33 cellular contexts compared by ENCODE assay signal in the genomic region with DNA sequence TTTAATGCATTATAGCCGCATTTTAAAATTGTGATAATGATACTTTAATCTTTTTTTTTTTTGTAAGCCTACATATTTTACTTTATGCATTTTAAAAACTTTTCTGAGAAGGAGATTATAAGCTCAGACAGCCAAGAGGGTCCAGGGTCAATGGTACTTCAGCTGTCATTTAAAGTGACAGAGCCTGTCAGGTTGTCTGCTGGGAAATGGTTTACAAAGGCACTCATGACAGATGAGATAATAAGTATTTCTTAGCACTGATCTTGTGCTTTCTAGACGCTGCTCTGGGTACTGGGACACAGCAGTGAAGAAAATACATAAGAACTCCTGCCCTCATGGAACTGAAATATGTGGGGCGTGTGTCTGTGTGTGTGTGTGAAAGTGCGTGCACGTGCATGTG. TPM values are rescaled to one million over a fixed set of nuclear protein-coding genes. Genes with fewer than 3 reads are reported as not detected.
"Had no signal": no experiment of that assay in that cellular context is flagged by ENCODE, and none has a peak within 500 bp of the region (broad histone marks: within the 10 kb centered on the region; RNA-seq: fewer than 3 reads in every experiment).

No MANE protein-coding gene starts in this region.

- FAIRE-seq: astrocyte, TTC549 had no signal

- H3K27me3 ChIP-seq: adrenal gland, body of pancreas, brain microvascular endothelial cell, breast epithelium had no signal

- H3K36me3 ChIP-seq: adrenal gland, brain microvascular endothelial cell, breast epithelium had no signal

- H3K9me3 ChIP-seq: adrenal gland, body of pancreas, breast epithelium had no signal

- H3K27ac ChIP-seq: adrenal gland, body of pancreas, brain microvascular endothelial cell, breast epithelium, VCaP had no signal

- H3K4me1 ChIP-seq: adrenal gland, body of pancreas, breast epithelium had no signal

- H3K4me3 ChIP-seq: adrenal gland, body of pancreas, breast epithelium had no signal

- ATAC-seq: activated CD8-positive, alpha-beta memory T cell treated with anti-CD3 and anti-CD28 coated beads, Interleukin-2, amount 10 ng/mL, durations not matched to agents 7 days and 5 days; activated CD8-positive, alpha-beta T cell treated with anti-CD3 and anti-CD28 coated beads, Interleukin-2, amount 10 ng/mL, durations not matched to agents 7 days and 5 days; activated naive CD4-positive, alpha-beta T cell treated with anti-CD3 and anti-CD28 coated beads, Interleukin-2, amount 50 U/mL, for 72 hours; body of pancreas had no signal

- DNase-seq: activated B cell treated with CpG ODN at 0.5 μM for 24 hours; activated CD4-positive, alpha-beta memory T cell treated with anti-CD3 and anti-CD28 coated beads, Interleukin-2, amount 10 ng/mL, durations not matched to agents 7 days and 5 days; activated CD4-positive, alpha-beta T cell treated with anti-CD3 and anti-CD28 coated beads for 4 hours; activated CD4-positive, alpha-beta T cell treated with anti-CD3 and anti-CD28 coated beads, Interleukin-2, amount 10 ng/mL, durations not matched to agents 7 days and 5 days; activated CD4-positive, alpha-beta T cell treated with anti-CD3 and anti-CD28 coated beads, Interleukin-2, amount 50 U/mL, for 48 hours; activated CD4-positive, CD25-positive, alpha-beta regulatory T cell treated with anti-CD3 and anti-CD28 coated beads, Interleukin-2, amount 50 U/mL, for 72 hours; activated CD8-positive, alpha-beta memory T cell treated with anti-CD3 and anti-CD28 coated beads for 24 hours; activated CD8-positive, alpha-beta memory T cell treated with anti-CD3 and anti-CD28 coated beads, Interleukin-2, amount 10 ng/mL, durations not matched to agents 7 days and 5 days; activated CD8-positive, alpha-beta memory T cell treated with anti-CD3 and anti-CD28 coated beads, Interleukin-2, amount 50 U/mL, for 48 hours; activated CD8-positive, alpha-beta T cell treated with anti-CD3 and anti-CD28 coated beads, Interleukin-2, amount 10 ng/mL, durations not matched to agents 7 days and 5 days; activated effector memory CD4-positive, alpha-beta T cell treated with Interleukin-2 at 50 U/mL for 16 hours; activated gamma-delta T cell; activated naive CD4-positive, alpha-beta T cell; activated naive CD4-positive, alpha-beta T cell treated with anti-CD3 and anti-CD28 coated beads for 36 hours; activated naive CD4-positive, alpha-beta T cell treated with anti-CD3 and anti-CD28 coated beads, Interleukin-2, amount 50 U/mL, for 16 hours; activated naive CD8-positive, alpha-beta T cell treated with anti-CD3 and anti-CD28 coated beads for 36 hours; activated T-cell treated with anti-CD3 and anti-CD28 coated beads, Interleukin-2, amount 50 U/mL, for 24 hours; activated T-cell treated with anti-CD3 and anti-CD28 coated beads, Interleukin-2, amount 50 U/mL, for 48 hours; adrenal gland; amniotic stem cell; aorta; body of pancreas; brain microvascular endothelial cell; central memory CD4-positive, alpha-beta T cell; T-helper 1 cell; T-helper 2 cell; T-helper 9 cell had no signal

RNA-seq across cellular contexts. Expression of a gene that starts 19.6 kb away (rescaled TPM):
- total RNA-seq: activated CD4-positive, alpha-beta memory T cell treated with anti-CD3 and anti-CD28 coated beads, Interleukin-2, amount 10 ng/mL, durations not matched to agents 7 days and 5 days; activated CD4-positive, alpha-beta T cell treated with anti-CD3 and anti-CD28 coated beads, Interleukin-2, amount 10 ng/mL, durations not matched to agents 7 days and 5 days; activated CD8-positive, alpha-beta memory T cell treated with anti-CD3 and anti-CD28 coated beads, Interleukin-2, amount 10 ng/mL, durations not matched to agents 7 days and 5 days; activated CD8-positive, alpha-beta T cell treated with anti-CD3 and anti-CD28 coated beads, Interleukin-2, amount 10 ng/mL, durations not matched to agents 7 days and 5 days; activated naive CD4-positive, alpha-beta T cell treated with anti-CD3 and anti-CD28 coated beads for 36 hours; activated naive CD4-positive, alpha-beta T cell treated with anti-CD3 and anti-CD28 coated beads, Interleukin-2, amount 50 U/mL, for 72 hours; activated naive CD8-positive, alpha-beta T cell treated with anti-CD3 and anti-CD28 coated beads for 36 hours; activated T-helper 2 cell treated with anti-CD3 and anti-CD28 coated beads, Interferon-gamma antibody, Interleukin-2, Interleukin-4, amounts not matched to agents 10 μg/mL and 5 μg/mL and 100 μg/mL, durations not matched to agents 14 hours and 24 hours and 36 hours; body of pancreas had no signal
